ENCODE assay signal across 35 cellular contexts in the genomic region with DNA sequence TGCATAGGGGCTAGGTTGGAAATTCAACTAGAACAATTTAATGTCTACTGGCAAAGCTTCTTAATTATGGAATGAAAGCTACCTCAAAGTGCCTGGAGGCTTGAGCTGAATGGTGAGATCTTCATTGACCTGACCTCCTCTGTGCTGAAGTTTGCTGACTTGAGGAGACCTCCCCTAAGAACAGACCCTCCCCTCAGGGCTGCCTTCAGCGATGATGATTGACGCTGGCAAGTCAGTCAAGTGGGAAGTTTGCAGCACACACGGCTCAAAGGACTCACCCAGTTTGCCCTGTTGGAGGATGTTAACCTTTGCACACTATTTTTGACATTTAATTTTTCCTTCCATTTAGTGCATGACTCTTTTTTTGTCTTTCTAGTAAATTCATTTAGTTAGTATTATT.
"Had no signal": no experiment of that assay in that cellular context is flagged by ENCODE, and none has a peak within 500 bp of the region (broad histone marks: within the 10 kb centered on the region; RNA-seq: fewer than 3 reads in every experiment).

No MANE protein-coding gene starts in this region.

- H3K27me3 ChIP-seq: MG63 had no signal

- H3K36me3 ChIP-seq: MG63 had no signal

- DNase-seq: Karpas-422, Kasumi-1, MG63, MM.1S, MV-4-11, NCI-H1048, NCI-H1092, NCI-H1092 treated with DMSO at 0.1 percent for 48 hours, NCI-H1105, NCI-H1105 treated with DMSO at 0.1 percent for 48 hours, NCI-H1417, NCI-H1417 treated with DMSO at 0.1 percent for 48 hours, NCI-H1436, NCI-H1436 treated with DMSO at 0.1 percent for 48 hours, NCI-H146, NCI-H1694, NCI-H1694 treated with DMSO at 0.1 percent for 48 hours, NCI-H187, NCI-H187 treated with DMSO at 0.1 percent for 48 hours, NCI-H1930, NCI-H2029, NCI-H2029 treated with DMSO at 0.1 percent for 48 hours, NCI-H2081, NCI-H2081 treated with DMSO at 0.1 percent for 48 hours, NCI-H2107, NCI-H2171, NCI-H2171 treated with DMSO at 0.1 percent for 48 hours, NCI-H2227 treated with DMSO at 0.1 percent for 48 hours, NCI-H226, NCI-H345, NCI-H446, NCI-H446 treated with DMSO at 0.1 percent for 48 hours, NCI-H510A, NCI-H510A treated with DMSO at 0.1 percent for 48 hours, NCI-H524 had no signal

- H3K9me3 ChIP-seq: MG63 had no signal

- H3K4me3 ChIP-seq: MG63 had no signal
